In the genomic region with DNA sequence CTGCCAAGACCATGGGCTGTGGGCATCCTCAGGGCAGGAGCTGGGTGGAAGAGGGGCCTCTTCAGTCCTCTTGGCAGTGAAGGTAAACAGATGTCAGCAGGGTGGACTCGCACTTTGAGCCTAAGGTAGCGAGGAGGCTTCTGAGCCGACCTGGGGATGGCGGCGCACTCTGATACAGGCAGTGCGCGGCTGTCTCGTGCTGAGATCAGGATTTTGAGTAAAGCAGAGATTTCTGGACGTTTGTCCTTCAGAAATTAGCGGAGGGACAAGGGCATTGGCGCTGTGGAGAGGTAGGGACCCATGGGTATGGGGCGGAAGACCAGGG, we compare ENCODE assay signal across 19 cellular contexts. TPM values are rescaled to one million over a fixed set of nuclear protein-coding genes. Genes with fewer than 3 reads are reported as not detected.
DNase-seq lines count a peak whose midpoint lies in the region; ATAC-seq, FAIRE-seq and TF ChIP-seq lines count a peak whose summit lies in the region.
"Had no signal": no experiment of that assay in that cellular context is flagged by ENCODE, and none has a peak within 500 bp of the region (broad histone marks: within the 10 kb centered on the region; RNA-seq: fewer than 3 reads in every experiment).

No MANE protein-coding gene starts in this region.

- no peak overlapping the region for H4K8ac ChIP-seq in trophoblast cell (ENCODE audit: low read depth, low read length)

- H3K36me3 ChIP-seq in HepG2 (replicated peaks in 1 of 2; ENCODE audit: control insufficient read depth in 1 of 2, insufficient read depth in 2 of 2, low read length in 2 of 2) (peaks cover 6 to 11% of the 10 kb centered on the region in 2 experiments; a peak in 4 of 5 replicates), right lobe of liver (no peaks in the 10 kb centered on the region), trophoblast cell (ENCODE audit: control insufficient read depth in 1 of 2, insufficient read depth in 2 of 2, low read length in 2 of 2) (peaks cover 22 to 31% of the 10 kb centered on the region in 2 experiments)

- intact Hi-C loops in HepG2 (cut with micrococcal nuclease; ENCODE audit: unreplicated experiment) (no loop called here), right lobe of liver (cut with DNase I) (no loop called here)

- H2AFZ ChIP-seq in HepG2 (ENCODE audit: low read length): no peak overlapping the region
- H2AFZ ChIP-seq in trophoblast cell (ENCODE audit: insufficient read depth, low read length, poor library complexity): no peak overlapping the region

- H3K36me3 Mint-ChIP-seq in central memory CD8-positive, alpha-beta T cell (ENCODE audit: insufficient read depth): peaks cover 10% of the 10 kb centered on the region

- H3K14ac ChIP-seq in trophoblast cell (ENCODE audit: low read length): no peak overlapping the region

- no peak for TF ChIP-seq RAD21 in HepG2 (CRISPR knock-in tag; IDR thresholded peaks at IDR 0.05)

- no peaks in the 10 kb centered on the region for H3K27me3 Mint-ChIP-seq in central memory CD8-positive, alpha-beta T cell

- FAIRE-seq in HepG2 (lab: Jason Lieb, UNC): no peak
- FAIRE-seq: H1 had no signal

- DNase-seq in HepG2 (ENCODE audit: low spot score) (no peak), right lobe of liver (no peak), trophoblast cell (no peak), DMS114 treated with DMSO at 0.1 percent for 48 hours (lab: John Stamatoyannopoulos, UW; ENCODE audit: unreplicated experiment) (no peak), NCI-H146 (lab: John Stamatoyannopoulos, UW) (no peak)
- DNase-seq in central memory CD8-positive, alpha-beta T cell (ENCODE audit: low spot score in 2 of 2): no peak
- DNase-seq: DND-41; KBM-7; NCI-H1417 treated with DMSO at 0.1 percent for 48 hours; NCI-H2029; NCI-H2171 treated with DMSO at 0.1 percent for 48 hours; NCI-H446; NCI-H748 treated with DMSO at 0.1 percent for 48 hours; NK-92 treated with Interleukin-12 subunit alpha and Interleukin-12 subunit beta, amount 100 ng/mL, for 24 hours; Peyer's patch had no signal

- H3K4me1 ChIP-seq in HepG2 (ENCODE audit: insufficient read depth, low read length) (peaks cover 23% of the 10 kb centered on the region), right lobe of liver (peaks cover 0 to 53% (median 28%) of the 10 kb centered on the region in 4 donors), trophoblast cell (ENCODE audit: control insufficient read depth in 1 of 2, insufficient read depth in 2 of 2, low read length in 2 of 2) (peaks cover 18 to 25% of the 10 kb centered on the region in 2 experiments)

- no peak overlapping the region for H3K4me3 Mint-ChIP-seq in central memory CD8-positive, alpha-beta T cell

- TF ChIP-seq POLR2A in HepG2 (IDR thresholded peaks at IDR 0.05; ENCODE audit: insufficient read depth in 1 of 2, low read depth in 2 of 2, low read length in 2 of 2): no peak
- no peak for TF ChIP-seq POLR2A in right lobe of liver (IDR thresholded peaks at IDR 0.05)

- H3K79me2 ChIP-seq in HepG2 (ENCODE audit: insufficient read depth, low read length) (peaks cover 32% of the 10 kb centered on the region), trophoblast cell (ENCODE audit: control insufficient read depth, insufficient read depth, low read length, poor library complexity) (peaks cover 2% of the 10 kb centered on the region)

- ATAC-seq in HepG2 (no peak), right lobe of liver (no peak), HG03135 (IDR thresholded peaks at IDR 0.05; ENCODE audit: unreplicated experiment) (no peak)
- no peak for ATAC-seq in central memory CD8-positive, alpha-beta T cell (replicated peaks; ENCODE audit: extremely low read depth, poor library complexity, severe bottlenecking)
- ATAC-seq: Right ventricle myocardium inferior had no signal

- CTCF ChIA-PET in HepG2 (lab: Yijun Ruan, JAX; ENCODE audit: low intra/inter-chr PET ratio, low total read pairs): no interaction called here

- POLR2A ChIA-PET in HepG2 (lab: Yijun Ruan, JAX): no interaction called here

- no peak overlapping the region for H2BK5ac ChIP-seq in trophoblast cell (ENCODE audit: low read depth, low read length, poor library complexity)

- H3K27me3 ChIP-seq in HepG2 (ENCODE audit: control insufficient read depth in 1 of 2, insufficient read depth in 2 of 2, low read length in 2 of 2): no peaks in the 10 kb centered on the region; a peak in 1 of 5 replicates
- no peaks in the 10 kb centered on the region for H3K27me3 ChIP-seq in right lobe of liver
- H3K27me3 ChIP-seq in trophoblast cell (ENCODE audit: insufficient read depth, low read length): no peaks in the 10 kb centered on the region
- H3K27me3 ChIP-seq: Peyer's patch had no signal

- no peak overlapping the region for H3K4ac ChIP-seq in trophoblast cell (ENCODE audit: low read depth, low read length)

- H2BK12ac ChIP-seq in trophoblast cell (ENCODE audit: low read length): no peak overlapping the region

- no peak overlapping the region for H4K12ac ChIP-seq in trophoblast cell (ENCODE audit: low read depth, low read length)

- H3K23ac ChIP-seq in trophoblast cell (ENCODE audit: low read length): no peak overlapping the region

- no peaks in the 10 kb centered on the region for H3K9me3 ChIP-seq in HepG2 (ENCODE audit: low read length)
- H3K9me3 ChIP-seq in right lobe of liver: no peaks in the 10 kb centered on the region
- peaks cover 11% of the 10 kb centered on the region for H3K9me3 ChIP-seq in trophoblast cell (ENCODE audit: insufficient read depth, low read depth, low read length)
- H3K9me3 ChIP-seq: Peyer's patch had no signal

- TF ChIP-seq CTCF in HepG2 (CRISPR knock-in tag; IDR thresholded peaks at IDR 0.05) (no peak), right lobe of liver (IDR thresholded peaks at IDR 0.05) (no peak)

- no peak overlapping the region for H2AK5ac ChIP-seq in trophoblast cell (ENCODE audit: low read length)

- 90% methylated on average over 12 of the region's 12 CpGs for WGBS in HepG2 (ENCODE audit: low lambda C conversion rate)
- WGBS in right lobe of liver (ENCODE audit: insufficient coverage, low coverage, low lambda C conversion rate, missing lambda C conversion rate): 84% methylated on average over 12 of the region's 12 CpGs
- WGBS in trophoblast cell (ENCODE audit: extremely low coverage, insufficient coverage, insufficient read length): no CpG with 5 or more reads among the region's 12 CpGs

- H3K9ac ChIP-seq in HepG2 (ENCODE audit: insufficient read depth, low read depth, low read length): no peak overlapping the region
- H3K9ac ChIP-seq in trophoblast cell (ENCODE audit: low read length): no peak overlapping the region

- H2BK120ac ChIP-seq in trophoblast cell (ENCODE audit: insufficient read depth, low read length, poor library complexity): no peak overlapping the region

- in situ Hi-C loops in HepG2 (cut with HindIII; ENCODE audit: extremely low pct_ligation_motif_present, low pct_unique_long_range_greater_than_20kb): no loop called here

- peaks cover 2% of the 10 kb centered on the region for H3K79me1 ChIP-seq in trophoblast cell (ENCODE audit: low read length)

- H3K4me2 ChIP-seq in HepG2 (ENCODE audit: low read depth, low read length): no peak overlapping the region
- H3K4me2 ChIP-seq in trophoblast cell (ENCODE audit: low read length): no peak overlapping the region

- H3K27ac Mint-ChIP-seq in central memory CD8-positive, alpha-beta T cell (ENCODE audit: low read depth): peak overlapping the region; percentile 83

- H3K4me3 ChIP-seq in HepG2 (replicated peaks in 1 of 3; ENCODE audit: insufficient read depth in 1 of 3, low read depth in 2 of 3, low read length in 3 of 3): no peak overlapping the region
- H3K4me3 ChIP-seq in right lobe of liver: no peak overlapping the region
- H3K4me3 ChIP-seq in trophoblast cell (ENCODE audit: low read depth, low read length): no peak overlapping the region
- H3K4me3 ChIP-seq: Peyer's patch had no signal

- H3K4me1 Mint-ChIP-seq in central memory CD8-positive, alpha-beta T cell: peaks cover 42% of the 10 kb centered on the region

- no peaks in the 10 kb centered on the region for H4K20me1 ChIP-seq in HepG2 (ENCODE audit: insufficient read depth, low read length)

- peak overlapping the region; percentile 17 for H3K18ac ChIP-seq in trophoblast cell (ENCODE audit: low read length)

- BruUV-seq in HepG2 (replicated peaks; lab: Mats Ljungman, UMichigan): no TSS peak

- no peaks in the 10 kb centered on the region for H3K9me3 Mint-ChIP-seq in central memory CD8-positive, alpha-beta T cell

- H3K27ac ChIP-seq in HepG2 (ENCODE audit: extremely low read length, insufficient read depth, low read length): no peak overlapping the region
- no peak overlapping the region for H3K27ac ChIP-seq in right lobe of liver
- H3K27ac ChIP-seq in trophoblast cell (ENCODE audit: low read depth, low read length): no peak overlapping the region
- H3K27ac ChIP-seq: Peyer's patch had no signal

- H4K91ac ChIP-seq in trophoblast cell (ENCODE audit: low read depth, low read length): no peak overlapping the region

- TF ChIP-seq EP300 in HepG2 (IDR thresholded peaks at IDR 0.05; ENCODE audit: low read depth in 2 of 2, low read length in 2 of 2): no peak
- TF ChIP-seq EP300 in HepG2 (CRISPR knock-in tag; IDR thresholded peaks at IDR 0.05; ENCODE audit: borderline replicate concordance): no peak

RNA-seq across cellular contexts. Expression of a gene that starts 6.8 kb away (rescaled TPM):
- total RNA-seq in HepG2 (2016; rRNA removed; fragmentation: Illumina TruSeq; extraction: Trizol) (8.2 and 11.5 TPM in 2 replicates), right lobe of liver (10 to 100 TPM in 5 of 6 experiments, 1 to 10 TPM in 1; 10.0 to 14.1 (median 12.0) TPM)
- 3.9 TPM in 2 replicates for total RNA-seq in HepG2 (2016; cell fraction: cytosol; rRNA removed; fragmentation: Illumina TruSeq; extraction: Trizol; ENCODE audit: low read depth)
- 7.7 and 10.5 TPM in 2 replicates for total RNA-seq in HepG2 (2016; cell fraction: insoluble cytoplasmic fraction; rRNA removed; fragmentation: Illumina TruSeq; extraction: Trizol)
- total RNA-seq in HepG2 (2016; cell fraction: membrane; rRNA removed; fragmentation: Illumina TruSeq; extraction: Trizol): 9.2 and 9.7 TPM in 2 replicates
- 6.0 and 7.3 TPM in 2 replicates for total RNA-seq in HepG2 (2016; cell fraction: nucleus; rRNA removed; fragmentation: Illumina TruSeq; extraction: Trizol)
- polyA plus RNA-seq in HepG2 (2011; rRNA removed): 7.7 and 10.6 TPM in 2 replicates
- 6.0 and 10.4 TPM in 2 replicates for polyA plus RNA-seq in HepG2 (2011; cell fraction: cytosol; rRNA removed)
- 25.9 TPM in 2 replicates for polyA plus RNA-seq in HepG2 (2011; cell fraction: nucleus; rRNA removed)
- polyA plus RNA-seq in HepG2 (2012): 7.0 and 9.0 TPM in 2 replicates
- polyA plus RNA-seq in HepG2 (2016; cell fraction: cytosol; fragmentation: Illumina TruSeq; extraction: Trizol; ENCODE audit: low read depth): 2.5 and 2.9 TPM in 2 replicates
- 8.9 and 11.2 TPM in 2 replicates for polyA plus RNA-seq in HepG2 (2016; cell fraction: insoluble cytoplasmic fraction; fragmentation: Illumina TruSeq; extraction: Trizol; ENCODE audit: low read depth)
- polyA plus RNA-seq in HepG2 (2016; cell fraction: membrane; fragmentation: Illumina TruSeq; extraction: Trizol; ENCODE audit: low read depth): 6.5 and 6.8 TPM in 2 replicates
- polyA plus RNA-seq in HepG2 (2016; cell fraction: nucleus; fragmentation: Illumina TruSeq; extraction: Trizol; ENCODE audit: insufficient read depth, low read depth): 20.2 and 22.4 TPM in 2 replicates
- 15.3 and 16.9 TPM in 2 replicates for polyA minus RNA-seq in HepG2 (2011; rRNA and poly(A)+ RNA removed; ENCODE audit: low replicate concordance)
- 5.5 and 7.3 TPM in 2 replicates for polyA minus RNA-seq in HepG2 (2011; cell fraction: cytosol; rRNA and poly(A)+ RNA removed)
- polyA minus RNA-seq in HepG2 (2011; cell fraction: nucleus; rRNA and poly(A)+ RNA removed): 3.4 and 4.0 TPM in 2 replicates
- polyA plus RNA-seq in trophoblast cell (2013): 26.3 and 27.6 TPM in 2 replicates

RNA-seq across cellular contexts. Expression of a gene that starts 26.9 kb away (rescaled TPM):
- total RNA-seq in HepG2 (2016; rRNA removed; fragmentation: Illumina TruSeq; extraction: Trizol) (8.4 and 19.7 TPM in 2 replicates), right lobe of liver (10 to 100 TPM; 19.5 to 32.0 (median 27.8) TPM)
- total RNA-seq in HepG2 (2016; cell fraction: cytosol; rRNA removed; fragmentation: Illumina TruSeq; extraction: Trizol; ENCODE audit: low read depth): 7.5 and 10.0 TPM in 2 replicates
- 7.4 and 18.9 TPM in 2 replicates for total RNA-seq in HepG2 (2016; cell fraction: insoluble cytoplasmic fraction; rRNA removed; fragmentation: Illumina TruSeq; extraction: Trizol)
- 13.0 and 18.2 TPM in 2 replicates for total RNA-seq in HepG2 (2016; cell fraction: membrane; rRNA removed; fragmentation: Illumina TruSeq; extraction: Trizol)
- total RNA-seq in HepG2 (2016; cell fraction: nucleus; rRNA removed; fragmentation: Illumina TruSeq; extraction: Trizol): 16.8 and 19.0 TPM in 2 replicates
- polyA plus RNA-seq in HepG2 (2011; rRNA removed): 7.7 and 13.6 TPM in 2 replicates
- polyA plus RNA-seq in HepG2 (2011; cell fraction: cytosol; rRNA removed): 7.2 and 11.6 TPM in 2 replicates
- 70.8 and 80.2 TPM in 2 replicates for polyA plus RNA-seq in HepG2 (2011; cell fraction: nucleus; rRNA removed)
- 6.7 and 8.5 TPM in 2 replicates for polyA plus RNA-seq in HepG2 (2012)
- 6.3 and 7.2 TPM in 2 replicates for polyA plus RNA-seq in HepG2 (2016; cell fraction: cytosol; fragmentation: Illumina TruSeq; extraction: Trizol; ENCODE audit: low read depth)
- 6.9 and 8.3 TPM in 2 replicates for polyA plus RNA-seq in HepG2 (2016; cell fraction: insoluble cytoplasmic fraction; fragmentation: Illumina TruSeq; extraction: Trizol; ENCODE audit: low read depth)
- 10.4 and 10.8 TPM in 2 replicates for polyA plus RNA-seq in HepG2 (2016; cell fraction: membrane; fragmentation: Illumina TruSeq; extraction: Trizol; ENCODE audit: low read depth)
- 31.7 and 36.7 TPM in 2 replicates for polyA plus RNA-seq in HepG2 (2016; cell fraction: nucleus; fragmentation: Illumina TruSeq; extraction: Trizol; ENCODE audit: insufficient read depth, low read depth)
- polyA minus RNA-seq in HepG2 (2011; rRNA and poly(A)+ RNA removed; ENCODE audit: low replicate concordance): 38.0 and 89.1 TPM in 2 replicates
- 8.1 and 11.1 TPM in 2 replicates for polyA minus RNA-seq in HepG2 (2011; cell fraction: cytosol; rRNA and poly(A)+ RNA removed)
- polyA minus RNA-seq in HepG2 (2011; cell fraction: nucleus; rRNA and poly(A)+ RNA removed): 13.6 and 14.0 TPM in 2 replicates
- 26.7 and 27.0 TPM in 2 replicates for polyA plus RNA-seq in trophoblast cell (2013)

RNA-seq across cellular contexts. Expression of a gene that starts 29.9 kb away (rescaled TPM):
- total RNA-seq in HepG2 (2016; rRNA removed; fragmentation: Illumina TruSeq; extraction: Trizol) (0.40 and 0.48 TPM in 2 replicates), right lobe of liver (under 1 TPM in 5 of 6 experiments, not detected in 1; 0.12 to 0.33 (median 0.28) TPM)
- not detected in 2 replicates for total RNA-seq in HepG2 (2016; cell fraction: cytosol; rRNA removed; fragmentation: Illumina TruSeq; extraction: Trizol; ENCODE audit: low read depth)
- total RNA-seq in HepG2 (2016; cell fraction: insoluble cytoplasmic fraction; rRNA removed; fragmentation: Illumina TruSeq; extraction: Trizol): 0.33 and 0.45 TPM in 2 replicates
- 0.10 and 0.22 TPM in 2 replicates for total RNA-seq in HepG2 (2016; cell fraction: membrane; rRNA removed; fragmentation: Illumina TruSeq; extraction: Trizol)
- total RNA-seq in HepG2 (2016; cell fraction: nucleus; rRNA removed; fragmentation: Illumina TruSeq; extraction: Trizol): 0.22 TPM in 1 of 2 replicates, not detected in the other
- polyA plus RNA-seq in HepG2 (2011; rRNA removed): 0.59 and 1.1 TPM in 2 replicates
- 0.71 and 1.2 TPM in 2 replicates for polyA plus RNA-seq in HepG2 (2011; cell fraction: cytosol; rRNA removed)
- 1.3 and 1.7 TPM in 2 replicates for polyA plus RNA-seq in HepG2 (2011; cell fraction: nucleus; rRNA removed)
- 1.4 and 1.5 TPM in 2 replicates for polyA plus RNA-seq in HepG2 (2012)
- polyA plus RNA-seq in HepG2 (2016; cell fraction: cytosol; fragmentation: Illumina TruSeq; extraction: Trizol; ENCODE audit: low read depth): 0.09 TPM in 1 of 2 replicates, not detected in the other
- 0.26 TPM in 2 replicates for polyA plus RNA-seq in HepG2 (2016; cell fraction: insoluble cytoplasmic fraction; fragmentation: Illumina TruSeq; extraction: Trizol; ENCODE audit: low read depth)
- not detected in 2 replicates for polyA plus RNA-seq in HepG2 (2016; cell fraction: membrane; fragmentation: Illumina TruSeq; extraction: Trizol; ENCODE audit: low read depth)
- polyA plus RNA-seq in HepG2 (2016; cell fraction: nucleus; fragmentation: Illumina TruSeq; extraction: Trizol; ENCODE audit: insufficient read depth, low read depth): not detected in 2 replicates
- polyA minus RNA-seq in HepG2 (2011; rRNA and poly(A)+ RNA removed; ENCODE audit: low replicate concordance): 1.4 TPM in 1 of 2 replicates, not detected in the other
- polyA minus RNA-seq in HepG2 (2011; cell fraction: cytosol; rRNA and poly(A)+ RNA removed): 0.40 and 0.88 TPM in 2 replicates
- polyA minus RNA-seq in HepG2 (2011; cell fraction: nucleus; rRNA and poly(A)+ RNA removed): 0.13 and 0.25 TPM in 2 replicates
- polyA plus RNA-seq in trophoblast cell (2013): 0.25 and 0.28 TPM in 2 replicates

RNA-seq across cellular contexts. Expression of a gene that starts 34.1 kb away (rescaled TPM):
- total RNA-seq in HepG2 (2016; rRNA removed; fragmentation: Illumina TruSeq; extraction: Trizol): 2.4 and 4.9 TPM in 2 replicates
- total RNA-seq in HepG2 (2016; cell fraction: cytosol; rRNA removed; fragmentation: Illumina TruSeq; extraction: Trizol; ENCODE audit: low read depth): 0.61 and 0.88 TPM in 2 replicates
- total RNA-seq in HepG2 (2016; cell fraction: insoluble cytoplasmic fraction; rRNA removed; fragmentation: Illumina TruSeq; extraction: Trizol): 2.1 and 4.8 TPM in 2 replicates
- 1.1 and 1.8 TPM in 2 replicates for total RNA-seq in HepG2 (2016; cell fraction: membrane; rRNA removed; fragmentation: Illumina TruSeq; extraction: Trizol)
- total RNA-seq in HepG2 (2016; cell fraction: nucleus; rRNA removed; fragmentation: Illumina TruSeq; extraction: Trizol): 3.0 and 3.4 TPM in 2 replicates
- polyA plus RNA-seq in HepG2 (2011; rRNA removed): 1.7 and 2.9 TPM in 2 replicates
- 2.6 and 4.2 TPM in 2 replicates for polyA plus RNA-seq in HepG2 (2011; cell fraction: cytosol; rRNA removed)
- 4.0 and 4.2 TPM in 2 replicates for polyA plus RNA-seq in HepG2 (2011; cell fraction: nucleus; rRNA removed)
- polyA plus RNA-seq in HepG2 (2012): 1.7 and 2.2 TPM in 2 replicates
- 0.58 and 0.66 TPM in 2 replicates for polyA plus RNA-seq in HepG2 (2016; cell fraction: cytosol; fragmentation: Illumina TruSeq; extraction: Trizol; ENCODE audit: low read depth)
- 2.6 and 2.7 TPM in 2 replicates for polyA plus RNA-seq in HepG2 (2016; cell fraction: insoluble cytoplasmic fraction; fragmentation: Illumina TruSeq; extraction: Trizol; ENCODE audit: low read depth)
- polyA plus RNA-seq in HepG2 (2016; cell fraction: membrane; fragmentation: Illumina TruSeq; extraction: Trizol; ENCODE audit: low read depth): 0.93 and 1.1 TPM in 2 replicates
- 5.9 and 6.7 TPM in 2 replicates for polyA plus RNA-seq in HepG2 (2016; cell fraction: nucleus; fragmentation: Illumina TruSeq; extraction: Trizol; ENCODE audit: insufficient read depth, low read depth)
- 3.9 and 5.4 TPM in 2 replicates for polyA minus RNA-seq in HepG2 (2011; rRNA and poly(A)+ RNA removed; ENCODE audit: low replicate concordance)
- 3.1 and 4.6 TPM in 2 replicates for polyA minus RNA-seq in HepG2 (2011; cell fraction: cytosol; rRNA and poly(A)+ RNA removed)
- 1.0 and 1.7 TPM in 2 replicates for polyA minus RNA-seq in HepG2 (2011; cell fraction: nucleus; rRNA and poly(A)+ RNA removed)
- total RNA-seq in right lobe of liver: under 1 TPM; 0.43 to 0.70 (median 0.56) TPM
- polyA plus RNA-seq in trophoblast cell (2013): 13.1 and 14.9 TPM in 2 replicates

RNA-seq across cellular contexts. Expression of a gene that starts 36.5 kb away (rescaled TPM):
- 0.07 TPM in 1 of 2 replicates, not detected in the other for total RNA-seq in HepG2 (2016; rRNA removed; fragmentation: Illumina TruSeq; extraction: Trizol)
- total RNA-seq in HepG2 (2016; cell fraction: cytosol; rRNA removed; fragmentation: Illumina TruSeq; extraction: Trizol; ENCODE audit: low read depth): not detected in 2 replicates
- not detected in 2 replicates for total RNA-seq in HepG2 (2016; cell fraction: insoluble cytoplasmic fraction; rRNA removed; fragmentation: Illumina TruSeq; extraction: Trizol)
- not detected in 2 replicates for total RNA-seq in HepG2 (2016; cell fraction: membrane; rRNA removed; fragmentation: Illumina TruSeq; extraction: Trizol)
- total RNA-seq in HepG2 (2016; cell fraction: nucleus; rRNA removed; fragmentation: Illumina TruSeq; extraction: Trizol): not detected in 2 replicates
- 0.16 and 0.38 TPM in 2 replicates for polyA plus RNA-seq in HepG2 (2011; rRNA removed)
- polyA plus RNA-seq in HepG2 (2011; cell fraction: cytosol; rRNA removed): 0.23 and 0.28 TPM in 2 replicates
- 0.81 and 1.2 TPM in 2 replicates for polyA plus RNA-seq in HepG2 (2011; cell fraction: nucleus; rRNA removed)
- polyA plus RNA-seq in HepG2 (2012): 0.63 and 0.74 TPM in 2 replicates
- polyA plus RNA-seq in HepG2 (2016; cell fraction: cytosol; fragmentation: Illumina TruSeq; extraction: Trizol; ENCODE audit: low read depth): not detected in 2 replicates
- not detected in 2 replicates for polyA plus RNA-seq in HepG2 (2016; cell fraction: insoluble cytoplasmic fraction; fragmentation: Illumina TruSeq; extraction: Trizol; ENCODE audit: low read depth)
- polyA plus RNA-seq in HepG2 (2016; cell fraction: membrane; fragmentation: Illumina TruSeq; extraction: Trizol; ENCODE audit: low read depth): not detected in 2 replicates
- not detected in 2 replicates for polyA plus RNA-seq in HepG2 (2016; cell fraction: nucleus; fragmentation: Illumina TruSeq; extraction: Trizol; ENCODE audit: insufficient read depth, low read depth)
- 0.12 TPM in 1 of 2 replicates, not detected in the other for polyA minus RNA-seq in HepG2 (2011; rRNA and poly(A)+ RNA removed; ENCODE audit: low replicate concordance)
- 0.35 and 0.40 TPM in 2 replicates for polyA minus RNA-seq in HepG2 (2011; cell fraction: cytosol; rRNA and poly(A)+ RNA removed)
- not detected in 2 replicates for polyA minus RNA-seq in HepG2 (2011; cell fraction: nucleus; rRNA and poly(A)+ RNA removed)
- total RNA-seq in right lobe of liver: not detected
- polyA plus RNA-seq in trophoblast cell (2013): 0.04 TPM in 2 replicates
- total RNA-seq: A673, Peyer's patch, Right ventricle myocardium inferior had no signal
